In the genomic region with DNA sequence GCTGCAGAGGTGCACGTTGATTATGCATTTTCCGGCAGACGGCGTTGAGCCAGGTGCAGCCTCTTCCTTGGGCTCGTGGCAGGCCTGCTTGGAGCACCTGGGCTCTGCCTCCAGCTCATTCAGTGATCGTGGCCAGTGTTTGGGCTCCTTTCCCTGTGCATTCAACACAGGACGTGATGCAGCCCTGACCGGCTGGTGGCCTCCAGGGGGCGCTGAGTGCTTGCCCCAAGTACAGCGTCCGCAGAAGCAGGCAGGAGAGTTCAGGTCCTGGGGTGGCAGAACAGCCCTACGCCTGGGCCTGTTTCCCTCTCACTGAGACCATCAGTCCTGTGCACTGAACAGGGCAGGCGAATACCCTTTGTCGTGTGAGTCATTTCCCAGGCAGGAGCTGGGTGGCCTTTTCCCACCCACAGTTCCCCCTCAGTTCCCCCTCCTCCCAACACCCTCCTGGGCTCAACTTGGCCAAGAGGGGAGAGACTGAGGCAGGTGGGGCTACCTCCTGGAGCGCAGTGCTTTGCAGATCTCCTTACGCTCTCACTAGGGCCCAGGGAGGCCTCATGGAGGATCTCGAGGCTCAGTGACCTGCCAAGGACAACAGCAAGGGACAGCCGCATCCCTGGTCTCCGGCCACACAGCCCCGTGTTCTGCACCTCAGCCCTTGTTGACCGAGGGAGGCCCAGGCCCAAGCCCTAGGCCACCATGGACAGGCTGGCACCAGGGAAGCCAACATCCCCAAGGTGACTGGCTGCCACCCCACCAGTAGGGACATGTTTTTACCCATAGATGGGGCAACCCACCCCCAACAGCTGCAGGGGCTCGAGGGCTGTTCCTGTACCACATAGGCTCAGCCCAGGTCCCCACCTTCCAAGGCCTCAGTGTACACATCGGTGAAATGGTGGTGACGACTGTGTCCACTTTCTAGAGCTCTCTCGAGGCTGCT, we compare ENCODE assay signal across 8 cellular contexts. TPM values are rescaled to one million over a fixed set of nuclear protein-coding genes. Genes with fewer than 3 reads are reported as not detected.
DNase-seq lines count a peak whose midpoint lies in the region; ATAC-seq and TF ChIP-seq lines count a peak whose summit lies in the region.

No MANE protein-coding gene starts in this region.

- peak; percentile 88 for TF ChIP-seq CTCF in fibroblast of pulmonary artery (IDR thresholded peaks at IDR 0.05; ENCODE audit: low read length, missing control alignments)

- H3K4me1 ChIP-seq in Karpas-422 (ENCODE audit: low read length) (no peaks in the 10 kb centered on the region), neuronal stem cell (ENCODE audit: control insufficient read depth in 2 of 2, insufficient read depth in 1 of 2, low read depth in 1 of 2, low read length in 2 of 2) (peaks cover 3 to 7% of the 10 kb centered on the region in 2 donors)

- peak overlapping the region; percentile 55 for H3K4ac ChIP-seq in neuronal stem cell (ENCODE audit: low read length)

- H3K9ac ChIP-seq in Karpas-422 (ENCODE audit: low read length) (no peak overlapping the region), neuronal stem cell (ENCODE audit: low read depth, low read length, poor library complexity) (no peak overlapping the region)

- peak overlapping the region; percentile 89 for H3K18ac ChIP-seq in neuronal stem cell (ENCODE audit: low read length)

- H3K36me3 ChIP-seq in Karpas-422 (ENCODE audit: insufficient read depth, low read length), result no peaks in the 10 kb centered on the region
- peaks cover 6 to 29% of the 10 kb centered on the region in 2 donors for H3K36me3 ChIP-seq in neuronal stem cell (replicated peaks in 1 of 2; ENCODE audit: control insufficient read depth in 2 of 2, insufficient read depth in 2 of 2, low read length in 2 of 2)

- peak overlapping the region; percentile 34 for H3K23ac ChIP-seq in neuronal stem cell (ENCODE audit: low read depth, low read length, poor library complexity)

- no peaks in the 10 kb centered on the region for H3K79me2 ChIP-seq in Karpas-422 (ENCODE audit: low read length)

- no peak overlapping the region for H2AFZ ChIP-seq in Karpas-422 (ENCODE audit: low read length)
- H2AFZ ChIP-seq in neuronal stem cell (ENCODE audit: low read length), result no peak overlapping the region

- no peaks in the 10 kb centered on the region for H3K79me1 ChIP-seq in neuronal stem cell (ENCODE audit: low read depth, low read length)

- H3K9me3 ChIP-seq in Karpas-422 (ENCODE audit: low read length), result no peaks in the 10 kb centered on the region
- no peaks in the 10 kb centered on the region for H3K9me3 ChIP-seq in neuronal stem cell (replicated peaks in 1 of 2; ENCODE audit: control insufficient read depth in 2 of 2, insufficient read depth in 1 of 2, low read depth in 1 of 2, low read length in 2 of 2)

- H3K4me3 ChIP-seq in Karpas-422 (ENCODE audit: low read length) (no peak overlapping the region), fibroblast of pulmonary artery (replicated peaks; ENCODE audit: low read depth, low read length) (no peak overlapping the region), neuronal stem cell (ENCODE audit: low read length in 2 of 2) (no peak overlapping the region)

- peak overlapping the region; percentile 16 for H2BK12ac ChIP-seq in neuronal stem cell (ENCODE audit: low read length)

- H3K4me2 ChIP-seq in Karpas-422 (ENCODE audit: low read depth, low read length, poor library complexity, severe bottlenecking), result no peak overlapping the region
- no peak overlapping the region for H3K4me2 ChIP-seq in neuronal stem cell (ENCODE audit: insufficient read depth, low read length, poor library complexity, severe bottlenecking)

- H3K9me2 ChIP-seq in Karpas-422 (replicated peaks; ENCODE audit: insufficient read depth, low read length), result no peaks in the 10 kb centered on the region

- peak overlapping the region; percentile 86 for H2AK5ac ChIP-seq in neuronal stem cell (ENCODE audit: low read depth, low read length)

- H2BK5ac ChIP-seq in neuronal stem cell (ENCODE audit: low read length), result peak overlapping the region; percentile 87

- no peaks in the 10 kb centered on the region for H4K20me1 ChIP-seq in Karpas-422 (ENCODE audit: insufficient read depth, low read depth, low read length)

- H2BK120ac ChIP-seq in neuronal stem cell (ENCODE audit: low read depth, low read length), result no peak overlapping the region

- DNase-seq in DMS114 treated with DMSO at 0.1 percent for 48 hours (lab: John Stamatoyannopoulos, UW; ENCODE audit: unreplicated experiment) (peak; percentile 45), Karpas-422 (peak; percentile 91), RPMI7951 (ENCODE audit: low read depth) (peak; percentile 60), activated T-helper 1 cell treated with Interleukin-2 at 50 U/mL for 16 hours (ENCODE audit: low read depth) (peak; percentile 65), fibroblast of pulmonary artery (ENCODE audit: low read depth) (peak; percentile 90), neuronal stem cell (ENCODE audit: low spot score) (peak; percentile 73)
- peak; percentile 86 for DNase-seq in stimulated activated naive CD8-positive, alpha-beta T cell treated with anti-CD3 and anti-CD28 coated beads, Interleukin-15, Interleukin-2, amounts not matched to agents 100 U/mL and 50 U/mL, for 24 hours

- H2BK15ac ChIP-seq in neuronal stem cell (ENCODE audit: low read length), result peak overlapping the region; percentile 67

- no CpG with 5 or more reads among the region's 25 CpGs for WGBS in neuronal stem cell (ENCODE audit: extremely low coverage in 2 of 2, insufficient read length in 2 of 2, insufficient replicate concordance in 1 of 2), 2 donors

- ATAC-seq in stimulated activated naive CD8-positive, alpha-beta T cell treated with anti-CD3 and anti-CD28 coated beads, Interleukin-15, Interleukin-2, amounts not matched to agents 100 U/mL and 50 U/mL, for 24 hours, result peak; percentile 81
- no peak for ATAC-seq in GM19452 (IDR thresholded peaks at IDR 0.05; ENCODE audit: unreplicated experiment)

- H4K8ac ChIP-seq in neuronal stem cell (ENCODE audit: low read depth, low read length), result no peak overlapping the region

- no peak overlapping the region for H3K14ac ChIP-seq in neuronal stem cell (ENCODE audit: low read length)

- H3K27ac ChIP-seq in Karpas-422 (ENCODE audit: low read length), result no peak overlapping the region
- H3K27ac ChIP-seq in neuronal stem cell (replicated peaks; ENCODE audit: low read length), result no peak overlapping the region

- no peak overlapping the region for H4K91ac ChIP-seq in neuronal stem cell (ENCODE audit: low read depth, low read length, poor library complexity)

- H3K27me3 ChIP-seq in Karpas-422 (ENCODE audit: low read length), result no peaks in the 10 kb centered on the region
- H3K27me3 ChIP-seq in neuronal stem cell (ENCODE audit: control insufficient read depth in 3 of 3, insufficient read depth in 3 of 3, low read depth in 1 of 3, low read length in 3 of 3), result no peaks in the 10 kb centered on the region

RNA-seq across cellular contexts. Expression of a gene that starts 52.9 kb away (rescaled TPM):
- total RNA-seq in Karpas-422 (2014; rRNA removed; shearing (Covaris generic); ENCODE audit: low replicate concordance), result 14.4 and 15.5 TPM in 2 replicates
- total RNA-seq in RPMI7951 (2014; rRNA removed; shearing (Covaris generic)), result 6.1 and 7.1 TPM in 2 replicates
- 7.6 TPM for polyA plus RNA-seq in neuronal stem cell (2013, experiment 1 of 2)
- 7.2 TPM for polyA plus RNA-seq in neuronal stem cell (2013, experiment 2 of 2)

RNA-seq across cellular contexts. Expression of a gene that starts 53.0 kb away (rescaled TPM):
- 2,789 and 3,026 TPM in 2 replicates for total RNA-seq in Karpas-422 (2014; rRNA removed; shearing (Covaris generic); ENCODE audit: low replicate concordance)
- 1,607 and 1,832 TPM in 2 replicates for total RNA-seq in RPMI7951 (2014; rRNA removed; shearing (Covaris generic))
- 3,244 TPM for polyA plus RNA-seq in neuronal stem cell (2013, experiment 1 of 2)
- 3,233 TPM for polyA plus RNA-seq in neuronal stem cell (2013, experiment 2 of 2)
